ENCODE assay signal across 26 cellular contexts in genomic region chr2:16765356-16765755, GRCh38.
DNase-seq lines count a peak whose midpoint lies in the region; FAIRE-seq and TF ChIP-seq lines count a peak whose summit lies in the region.
"Had no signal": no experiment of that assay in that cellular context is flagged by ENCODE, and none has a peak within 500 bp of the region (broad histone marks: within the 10 kb centered on the region; RNA-seq: fewer than 3 reads in every experiment).

No MANE protein-coding gene starts in this region.

- peaks cover 5% of the 10 kb centered on the region for H3K9me3 Mint-ChIP-seq in type B pancreatic cell
- H3K9me3 Mint-ChIP-seq: CD4-positive, alpha-beta T cell; GM23338 had no signal

- H3K27ac Mint-ChIP-seq in type B pancreatic cell, result peak overlapping the region; percentile 55
- H3K27ac Mint-ChIP-seq: CD14-positive monocyte; CD4-positive, alpha-beta T cell; CD8-positive, alpha-beta memory T cell; GM23338 had no signal

- DNase-seq in HT1080 (ENCODE audit: low read depth) (peak; percentile 44), bronchial epithelial cell (ENCODE audit: low read depth) (peak; percentile 33), epithelial cell of esophagus (ENCODE audit: low read depth) (peak; percentile 53), type B pancreatic cell (ENCODE audit: extremely low spot score, unreplicated experiment) (no peak), substantia nigra (lab: John Stamatoyannopoulos, UW) (no peak), kidney (no peak), GM13976 (ENCODE audit: low spot score) (no peak)
- DNase-seq: 8988T; ACHN; AML-193; BE2C; CD4-positive, alpha-beta T cell; CD8-positive, alpha-beta memory T cell; DMS 273 treated with DMSO at 0.1 percent for 48 hours; DMS79; EL; GDM1; HCEC 1CT had no signal

- FAIRE-seq in bronchial epithelial cell (lab: Jason Lieb, UNC) (no peak), kidney (lab: Jason Lieb, UNC) (no peak)
- FAIRE-seq: A549, D721Med, GM12878, GM18507, H54 had no signal

- in situ Hi-C loops in GM13976 (cut with MboI; ENCODE audit: low sequenced_read_pairs, unreplicated experiment), result loop anchor here (25.0 kb wide), 1 partner anchor 897 kb away; no protein-coding TSS in a partner anchor

- H3K36me3 ChIP-seq in bronchial epithelial cell (ENCODE audit: control insufficient read depth, insufficient read depth, low read length) (no peaks in the 10 kb centered on the region), kidney (ENCODE audit: control insufficient read depth in 1 of 2, insufficient read depth in 2 of 2, low read length in 2 of 2) (no peaks in the 10 kb centered on the region)
- H3K36me3 ChIP-seq: BE2C; BLaER1 treated with 17β-estradiol and CSF1 and Interleukin-3, amounts not matched to agents 10 nM and 100 nM had no signal

- H3K36me3 Mint-ChIP-seq in type B pancreatic cell, result no peaks in the 10 kb centered on the region
- H3K36me3 Mint-ChIP-seq: CD14-positive monocyte; CD8-positive, alpha-beta memory T cell had no signal

- no peak overlapping the region for H3K4me3 Mint-ChIP-seq in type B pancreatic cell
- H3K4me3 Mint-ChIP-seq: CD14-positive monocyte; CD4-positive, alpha-beta T cell; CD8-positive, alpha-beta memory T cell; GM23338 had no signal

- H3K27me3 Mint-ChIP-seq in type B pancreatic cell, result peaks cover 3% of the 10 kb centered on the region

- no peak overlapping the region for H3K9ac ChIP-seq in kidney (ENCODE audit: low read length in 2 of 2)
- H3K9ac ChIP-seq: BLaER1 treated with 17β-estradiol and CSF1 and Interleukin-3, amounts not matched to agents 10 nM and 100 nM had no signal

- H3K27ac ChIP-seq in substantia nigra (ENCODE audit: low read depth, low read length, poor library complexity, severe bottlenecking), result no peak overlapping the region
- H3K27ac ChIP-seq in kidney (ENCODE audit: low read depth in 2 of 2, low read length in 2 of 2), result no peak overlapping the region
- H3K27ac ChIP-seq: A549; BLaER1 treated with 17β-estradiol and CSF1 and Interleukin-3, amounts not matched to agents 10 nM and 100 nM had no signal

- no peaks in the 10 kb centered on the region for H3K27me3 ChIP-seq in bronchial epithelial cell (ENCODE audit: control insufficient read depth, insufficient read depth, low read length)
- H3K27me3 ChIP-seq: BE2C; BLaER1 treated with 17β-estradiol and CSF1 and Interleukin-3, amounts not matched to agents 10 nM and 100 nM had no signal

- H3K9me3 ChIP-seq in kidney (ENCODE audit: control insufficient read depth in 1 of 2, low read length in 2 of 2), result no peaks in the 10 kb centered on the region
- H3K9me3 ChIP-seq: A549, BE2C had no signal

- H3K4me1 ChIP-seq in kidney (ENCODE audit: control insufficient read depth in 1 of 2, insufficient read depth in 1 of 2, low read depth in 1 of 2, low read length in 2 of 2), result peaks cover 0 to 3% of the 10 kb centered on the region in 2 donors
- H3K4me1 ChIP-seq: A549, BE2C had no signal

- H3K4me1 Mint-ChIP-seq in type B pancreatic cell (ENCODE audit: unreplicated experiment), result no peaks in the 10 kb centered on the region

- intact Hi-C loops in kidney (cut with DNase I), result no loop called here

- H3K4me3 ChIP-seq in bronchial epithelial cell (ENCODE audit: low read depth, low read length) (no peak overlapping the region), epithelial cell of esophagus (ENCODE audit: low read length) (no peak overlapping the region), kidney (ENCODE audit: low read length in 2 of 2) (no peak overlapping the region)
- H3K4me3 ChIP-seq: A549; BLaER1 treated with 17β-estradiol and CSF1 and Interleukin-3, amounts not matched to agents 10 nM and 100 nM; GM12878; GM23338 had no signal

- TF ChIP-seq CTCF in bronchial epithelial cell (IDR thresholded peaks at IDR 0.05; ENCODE audit: insufficient read depth, low read length, severe bottlenecking), result no peak
- TF ChIP-seq CTCF in epithelial cell of esophagus (IDR thresholded peaks at IDR 0.05; ENCODE audit: insufficient read depth, low read depth, low read length, missing control alignments), result no peak
- TF ChIP-seq CTCF in type B pancreatic cell (conservative IDR thresholded peaks at IDR 0.05), result no peak
- no peak for TF ChIP-seq CTCF in kidney (IDR thresholded peaks at IDR 0.05; ENCODE audit: borderline replicate concordance, extremely low read depth, insufficient read depth)
- no peak for TF ChIP-seq CTCF in GM13976 (IDR thresholded peaks at IDR 0.05; ENCODE audit: borderline replicate concordance, control extremely low read depth, extremely low read depth, insufficient read depth, missing control alignments)

Comparison
In these comparisons a context has a peak if more than half of its experiments do, and no peak if none do; other contexts are left out.
1. DNase-seq: peak in HT1080 (single experiment), bronchial epithelial cell (single experiment) and epithelial cell of esophagus (single experiment); none in type B pancreatic cell (single experiment), substantia nigra (0 of 49), kidney (single experiment) and GM13976 (single experiment).